ENCODE assay signal across 29 cellular contexts in the genomic region with DNA sequence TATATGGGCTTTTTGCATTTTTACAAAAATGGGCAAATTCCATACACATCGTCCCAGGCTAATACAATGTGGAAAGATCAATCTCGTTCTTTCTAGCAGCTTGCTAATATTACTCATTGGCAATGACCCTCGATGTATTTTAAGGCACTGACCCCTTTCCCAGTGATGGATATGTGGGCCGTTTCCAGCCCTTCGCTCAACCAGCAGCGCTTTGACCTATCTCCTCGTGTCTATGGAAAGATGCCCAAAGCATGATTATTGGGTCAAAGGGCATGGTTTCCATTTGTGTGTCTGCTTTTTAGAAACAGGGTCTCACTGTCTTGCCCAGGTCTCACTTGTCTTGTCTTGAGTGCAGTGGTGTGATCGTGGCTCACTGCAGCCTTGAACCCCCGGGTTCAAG.
"Had no signal": no experiment of that assay in that cellular context is flagged by ENCODE, and none has a peak within 500 bp of the region (broad histone marks: within the 10 kb centered on the region; RNA-seq: fewer than 3 reads in every experiment).

No MANE protein-coding gene starts in this region.

- DNase-seq: head of caudate nucleus; hippocampal formation; kidney glomerular epithelial cell; left cardiac atrium; left lung; mesendoderm; naive B cell; natural killer cell; nephron progenitor cell; pancreas; retina; stimulated activated CD4-positive, alpha-beta T cell treated with anti-CD3 and anti-CD28 coated beads, Interleukin-1b, Interleukin-23, amount 100 ng/mL, for 48 hours; stimulated activated CD4-positive, alpha-beta T cell treated with anti-CD3 and anti-CD28 coated beads, Interleukin-2, amount 100 ng/mL, for 48 hours; stimulated activated CD4-positive, alpha-beta T cell treated with anti-CD3 and anti-CD28 coated beads, Interleukin-4, amount 100 ng/mL, for 4 hours; stimulated activated CD8-positive, alpha-beta memory T cell treated with anti-CD3 and anti-CD28 coated beads, Interleukin-4, amount 100 ng/mL, for 48 hours; stimulated activated naive CD4-positive, alpha-beta T cell treated with Interleukin-2 at 50 U/mL for 16 hours; stimulated activated naive CD8-positive, alpha-beta T cell treated with anti-CD3 and anti-CD28 coated beads, Interleukin-15, amount 100 ng/mL, for 72 hours; tibial artery; trophoblast cell; upper lobe of right lung had no signal

- H3K27ac Mint-ChIP-seq: mesothelial cell of epicardium; natural killer cell; nephron progenitor cell; stimulated activated memory B cell treated with anti-CD40 and anti-IgM and Interleukin-4, amounts not matched to agents 10 μg/mL and 1 μg/mL and 100 μg/mL, for 72 hours; stimulated activated naive CD8-positive, alpha-beta T cell treated with anti-CD3 and anti-CD28 coated beads, Interleukin-15, amount 100 ng/mL, for 72 hours had no signal

- H3K36me3 Mint-ChIP-seq: natural killer cell had no signal

- H3K36me3 ChIP-seq: left lung, pancreas, prostate gland, thoracic aorta, tibial artery, upper lobe of right lung had no signal

- FAIRE-seq: keratinocyte, pancreas, urothelium cell line had no signal

- H3K9me3 ChIP-seq: pancreas, prostate gland, thoracic aorta, upper lobe of right lung had no signal

- H3K4me1 Mint-ChIP-seq: mesothelial cell of epicardium; natural killer cell; nephron progenitor cell; stimulated activated memory B cell treated with anti-CD40 and anti-IgM and Interleukin-4, amounts not matched to agents 10 μg/mL and 1 μg/mL and 100 μg/mL, for 72 hours; stimulated activated naive CD8-positive, alpha-beta T cell treated with anti-CD3 and anti-CD28 coated beads, Interleukin-15, amount 100 ng/mL, for 72 hours had no signal

- H3K4me2 ChIP-seq: smooth muscle cell had no signal

- ATAC-seq: left lung; natural killer cell; pancreas; right cardiac atrium; stimulated activated memory B cell treated with anti-CD40 and anti-IgM and Interleukin-4, amounts not matched to agents 10 μg/mL and 1 μg/mL and 100 μg/mL, for 72 hours; stimulated activated naive CD8-positive, alpha-beta T cell treated with anti-CD3 and anti-CD28 coated beads, Interleukin-15, amount 100 ng/mL, for 72 hours had no signal

- H3K4me1 ChIP-seq: left lung, pancreas, tibial artery, upper lobe of right lung had no signal

- H3K4me3 ChIP-seq: left lung, lung, pancreas, prostate gland, smooth muscle cell, thoracic aorta, tibial artery, upper lobe of right lung had no signal

- H3K4me3 Mint-ChIP-seq: mesothelial cell of epicardium; natural killer cell; nephron progenitor cell; stimulated activated memory B cell treated with anti-CD40 and anti-IgM and Interleukin-4, amounts not matched to agents 10 μg/mL and 1 μg/mL and 100 μg/mL, for 72 hours; stimulated activated naive CD8-positive, alpha-beta T cell treated with anti-CD3 and anti-CD28 coated beads, Interleukin-15, amount 100 ng/mL, for 72 hours had no signal

- H3K27me3 Mint-ChIP-seq: stimulated activated memory B cell treated with anti-CD40 and anti-IgM and Interleukin-4, amounts not matched to agents 10 μg/mL and 1 μg/mL and 100 μg/mL, for 72 hours; stimulated activated naive CD8-positive, alpha-beta T cell treated with anti-CD3 and anti-CD28 coated beads, Interleukin-15, amount 100 ng/mL, for 72 hours had no signal

- H3K27me3 ChIP-seq: left lung, pancreas, tibial artery, upper lobe of right lung had no signal

- H3K27ac ChIP-seq: left lung, pancreas, prostate gland, thoracic aorta, tibial artery, upper lobe of right lung had no signal
